8 cellular contexts compared by ENCODE assay signal in genomic region chr15:28728061-28728460, GRCh38. TPM values are rescaled to one million over a fixed set of nuclear protein-coding genes. Genes with fewer than 3 reads are reported as not detected.
A peak's percentile ranks its signal among the peaks of the same experiment; 100 is the strongest.
DNase-seq lines count a peak whose midpoint lies in the region; ATAC-seq and TF ChIP-seq lines count a peak whose summit lies in the region.
"Not testable (repeated sequence)": the region's sequence is repeated elsewhere in the genome, so short reads cannot be mapped to it uniquely, and the experiment has no call there.

No MANE protein-coding gene starts in this region.

- not testable (repeated sequence) for H3K9me2 ChIP-seq in OCI-LY1 (ENCODE audit: low read depth, low read length)

- not testable (repeated sequence) for H3K27ac Mint-ChIP-seq in activated naive CD8-positive, alpha-beta T cell treated with anti-CD3 and anti-CD28 coated beads, Interleukin-2, amount 50 U/mL, for 24 hours
- H3K27ac Mint-ChIP-seq in immature natural killer cell = peak overlapping the region in 2 of 6 donors; percentile 22 to 30

- H3K4me3 Mint-ChIP-seq in activated naive CD8-positive, alpha-beta T cell treated with anti-CD3 and anti-CD28 coated beads, Interleukin-2, amount 50 U/mL, for 24 hours = peak overlapping the region; percentile 46
- not testable (repeated sequence) for H3K4me3 Mint-ChIP-seq in immature natural killer cell

- not testable (repeated sequence) for H3K27me3 Mint-ChIP-seq in activated naive CD8-positive, alpha-beta T cell treated with anti-CD3 and anti-CD28 coated beads, Interleukin-2, amount 50 U/mL, for 24 hours; immature natural killer cell (ENCODE audit: low read depth in 3 of 3)

- DNase-seq in COR-L47 (lab: John Stamatoyannopoulos, UW) (peak; percentile 56), H4 (ENCODE audit: low spot score) (peak; percentile 39), NCI-H1436 (lab: John Stamatoyannopoulos, UW) (peak; percentile 10), immature natural killer cell (peak in 2 of 3 donors; percentile 10 to 20)
- DNase-seq in activated CD4-positive, alpha-beta T cell treated with anti-CD3 and anti-CD28 coated beads, Interleukin-2, amount 50 U/mL, for 1 hour = peak; percentile 27
- DNase-seq in activated naive CD8-positive, alpha-beta T cell treated with anti-CD3 and anti-CD28 coated beads, Interleukin-2, amount 50 U/mL, for 24 hours = peak; percentile 35
- DNase-seq in stimulated activated CD4-positive, alpha-beta T cell treated with anti-CD3 and anti-CD28 coated beads, Interleukin-2, amount 100 ng/mL, for 24 hours = peak; percentile 20 to 34

- not testable (repeated sequence) for H3K4me3 ChIP-seq in OCI-LY1 (ENCODE audit: low read depth, low read length, poor library complexity, severe bottlenecking)

- H3K4me1 Mint-ChIP-seq in activated naive CD8-positive, alpha-beta T cell treated with anti-CD3 and anti-CD28 coated beads, Interleukin-2, amount 50 U/mL, for 24 hours = peaks cover 16% of the 10 kb centered on the region
- H3K4me1 Mint-ChIP-seq in immature natural killer cell = peaks cover 17 to 24% of the 10 kb centered on the region in 2 donors

- not testable (repeated sequence) for H3K36me3 ChIP-seq in OCI-LY1 (ENCODE audit: insufficient read depth, low read length)

- not testable (repeated sequence) for H3K27ac ChIP-seq in OCI-LY1 (ENCODE audit: low read depth, low read length, poor library complexity, severe bottlenecking)

- not testable (repeated sequence) for ATAC-seq in activated naive CD8-positive, alpha-beta T cell treated with anti-CD3 and anti-CD28 coated beads, Interleukin-2, amount 50 U/mL, for 24 hours

- not testable (repeated sequence) for H3K9ac ChIP-seq in OCI-LY1 (ENCODE audit: low read length)

- not testable (repeated sequence) for H3F3A ChIP-seq in OCI-LY1 (ENCODE audit: insufficient read depth, low read length)

- H4K20me1 ChIP-seq in OCI-LY1 (ENCODE audit: insufficient read depth, low read length) = not testable (repeated sequence)

- H3K4me1 ChIP-seq in OCI-LY1 (ENCODE audit: insufficient read depth, low read length, severe bottlenecking) = peaks cover 16% of the 10 kb centered on the region

- peak overlapping the region; percentile 14; the same call in 1 of the 2 replicates for H3K4me2 ChIP-seq in OCI-LY1 (ENCODE audit: low read length)

- H3K79me2 ChIP-seq in OCI-LY1 (ENCODE audit: insufficient read depth, low read length) = not testable (repeated sequence)

- TF ChIP-seq CTCF in OCI-LY1 (IDR thresholded peaks at IDR 0.05; ENCODE audit: low read length) = not testable (repeated sequence)

- H3K9me3 Mint-ChIP-seq in activated naive CD8-positive, alpha-beta T cell treated with anti-CD3 and anti-CD28 coated beads, Interleukin-2, amount 50 U/mL, for 24 hours; immature natural killer cell: not testable (repeated sequence)

- H2AFZ ChIP-seq in OCI-LY1 (ENCODE audit: low read length) = not testable (repeated sequence)

- not testable (repeated sequence) for H3K9me3 ChIP-seq in OCI-LY1 (ENCODE audit: low read length)

- H3K27me3 ChIP-seq in OCI-LY1 (ENCODE audit: insufficient read depth, low read length) = not testable (repeated sequence)

- H3K36me3 Mint-ChIP-seq in activated naive CD8-positive, alpha-beta T cell treated with anti-CD3 and anti-CD28 coated beads, Interleukin-2, amount 50 U/mL, for 24 hours (ENCODE audit: low read depth); immature natural killer cell: not testable (repeated sequence)

RNA-seq across cellular contexts. Expression of gene GOLGA8M, which starts 15.8 kb away (rescaled TPM):
- total RNA-seq in H4 (2014; rRNA removed; shearing (Covaris generic)) = 0.95 TPM in 1 of 2 replicates, not detected in the other
- polyA plus RNA-seq in immature natural killer cell = under 1 TPM in 2 of 3 donors, not detected in 1; 0.76 TPM
